In genomic region chr1:38046333-38046883, GRCh38 we compare ENCODE assay signal across 10 cellular contexts. TPM values are rescaled to one million over a fixed set of nuclear protein-coding genes. Genes with fewer than 3 reads are reported as not detected.
A peak's percentile ranks its signal among the peaks of the same experiment; 100 is the strongest.
DNase-seq lines count a peak whose midpoint lies in the region; ATAC-seq and TF ChIP-seq lines count a peak whose summit lies in the region.
"Had no signal": no experiment of that assay in that cellular context is flagged by ENCODE, and none has a peak within 500 bp of the region (broad histone marks: within the 10 kb centered on the region; RNA-seq: fewer than 3 reads in every experiment).

POU3F1 (minus strand) TSS chr1:38046793; CDS start chr1:38046743, 50 bp downstream.

- TF ChIP-seq CTCF in H9 (conservative IDR thresholded peaks at IDR 0.05): no peak
- TF ChIP-seq CTCF in fibroblast of the aortic adventitia (IDR thresholded peaks at IDR 0.05; ENCODE audit: insufficient read depth, low read length): no peak
- peak in 1 of 5 experiments; percentile 15 for TF ChIP-seq CTCF in gastrocnemius medialis (IDR thresholded peaks at IDR 0.05 in 4 of 5, conservative IDR thresholded peaks at IDR 0.05 in 1 of 5)

- peak within 1 kb of the TSS; percentile 68 for H3K4me2 ChIP-seq in H9 (ENCODE audit: insufficient read depth, insufficient read length, low read length)

- H3K27ac ChIP-seq in H9 (ENCODE audit: insufficient read length, low read depth, low read length) (no peak within 1 kb of the TSS), gastrocnemius medialis (peak within 1 kb of the TSS; percentile 61 to 72 (median 64))

- peaks cover 16 to 24% (median 24%) of the 10 kb centered on the region in 3 experiments for H3K36me3 Mint-ChIP-seq in H9 (ENCODE audit: insufficient read depth in 1 of 3, low read depth in 3 of 3)
- no peaks in the 10 kb centered on the region for H3K36me3 Mint-ChIP-seq in T-helper 2 cell treated with Interferon-gamma antibody and Interleukin-4, amounts not matched to agents 5 μg/mL and 100 μg/mL, for 36 hours (ENCODE audit: low read depth)

- no peak within 1 kb of the TSS for H4K91ac ChIP-seq in H9 (ENCODE audit: insufficient read length, low read depth, low read length)

- peaks cover 57% of the 10 kb centered on the region for H3K27me3 Mint-ChIP-seq in H9 (ENCODE audit: low read depth)
- H3K27me3 Mint-ChIP-seq in T-helper 2 cell treated with Interferon-gamma antibody and Interleukin-4, amounts not matched to agents 5 μg/mL and 100 μg/mL, for 36 hours (ENCODE audit: low read depth): peaks cover 49% of the 10 kb centered on the region

- H3K23ac ChIP-seq in H9 (ENCODE audit: insufficient read length, low read depth, low read length): no peak within 1 kb of the TSS

- H3K79me1 ChIP-seq in H9 (ENCODE audit: insufficient read depth, low read depth, low read length, poor library complexity, severe bottlenecking): no peaks in the 10 kb centered on the region

- H3T11ph ChIP-seq in H9 (ENCODE audit: low read length): no peak within 1 kb of the TSS

- H2BK5ac ChIP-seq in H9 (ENCODE audit: insufficient read length, low read length): no peak within 1 kb of the TSS

- H2BK20ac ChIP-seq in H9 (ENCODE audit: low read depth, low read length, poor library complexity, severe bottlenecking): no peak within 1 kb of the TSS

- ATAC-seq in gastrocnemius medialis (peak; percentile 3 to 6), HG03565 (IDR thresholded peaks at IDR 0.05; ENCODE audit: unreplicated experiment) (no peak)

- H3K27ac Mint-ChIP-seq in H9: no peak within 1 kb of the TSS
- peak within 1 kb of the TSS; percentile 36 for H3K27ac Mint-ChIP-seq in T-helper 2 cell treated with Interferon-gamma antibody and Interleukin-4, amounts not matched to agents 5 μg/mL and 100 μg/mL, for 36 hours

- no CpG with 5 or more reads among the region's 92 CpGs for WGBS in H9 (ENCODE audit: extremely low coverage, insufficient read length, low lambda C conversion rate)

- TF ChIP-seq POLR2A in gastrocnemius medialis (IDR thresholded peaks at IDR 0.05): peak; percentile 27 to 51

- no peak within 1 kb of the TSS for H3K18ac ChIP-seq in H9 (ENCODE audit: insufficient read length, low read depth, low read length)

- H4K5ac ChIP-seq in H9 (ENCODE audit: insufficient read length, low read depth, low read length): no peak within 1 kb of the TSS

- no peak within 1 kb of the TSS for H3K4ac ChIP-seq in H9 (ENCODE audit: low read depth, low read length)

- H3K9ac ChIP-seq in H9 (ENCODE audit: extremely low read depth, insufficient read length, low read length): no peak within 1 kb of the TSS

- H3K4me1 ChIP-seq in H9 (ENCODE audit: insufficient read depth, low read length) (peaks cover under 1% of the 10 kb centered on the region; the same call in 1 of the 2 replicates), gastrocnemius medialis (peaks cover 17 to 24% of the 10 kb centered on the region in 2 donors)

- no peak within 1 kb of the TSS for H2AFZ ChIP-seq in H9 (ENCODE audit: low read length)

- H3K4me3 ChIP-seq in fibroblast of the aortic adventitia (ENCODE audit: low read depth, low read length) (peak within 1 kb of the TSS; percentile 66), gastrocnemius medialis (peak within 1 kb of the TSS; percentile 68 to 88 (median 80))

- peaks cover 0 to 2% of the 10 kb centered on the region in 2 experiments; a peak in 1 of 5 replicates for H3K9me3 Mint-ChIP-seq in H9
- H3K9me3 Mint-ChIP-seq in T-helper 2 cell treated with Interferon-gamma antibody and Interleukin-4, amounts not matched to agents 5 μg/mL and 100 μg/mL, for 36 hours: no peaks in the 10 kb centered on the region

- H2AK5ac ChIP-seq in H9 (ENCODE audit: insufficient read length, low read length): no peak within 1 kb of the TSS

- H3K27me3 ChIP-seq in H9 (ENCODE audit: insufficient read depth, low read length) (peaks cover 10% of the 10 kb centered on the region; the same call in 1 of the 2 replicates), gastrocnemius medialis (peaks cover 40 to 45% (median 42%) of the 10 kb centered on the region in 3 donors)

- DNase-seq in COLO668 (lab: John Stamatoyannopoulos, UW; ENCODE audit: unreplicated experiment) (peak; percentile 80), H9 (no peak), fibroblast of the aortic adventitia (ENCODE audit: low read depth) (no peak), gastrocnemius medialis (no peak), NCI-H1105 (lab: John Stamatoyannopoulos, UW) (no peak), NCI-H446 treated with DMSO at 0.1 percent for 48 hours (lab: John Stamatoyannopoulos, UW) (no peak)
- no peak for DNase-seq in T-helper 2 cell treated with Interferon-gamma antibody and Interleukin-4, amounts not matched to agents 5 μg/mL and 100 μg/mL, for 36 hours (ENCODE audit: low spot score)

- no peak within 1 kb of the TSS; the same call in 1 of the 2 replicates for H3K14ac ChIP-seq in H9 (ENCODE audit: insufficient read depth, low read length)

- H3K36me3 ChIP-seq in gastrocnemius medialis: no peaks in the 10 kb centered on the region

- H3K23me2 ChIP-seq in H9 (ENCODE audit: insufficient read length, low read depth, low read length, poor library complexity, severe bottlenecking): peaks cover 22% of the 10 kb centered on the region

- no peak within 1 kb of the TSS for H2BK12ac ChIP-seq in H9 (ENCODE audit: insufficient read length, low read depth, low read length)

- H3K9me3 ChIP-seq in H9 (ENCODE audit: control insufficient read depth, low read depth, low read length) (no peaks in the 10 kb centered on the region), gastrocnemius medialis (no peaks in the 10 kb centered on the region)

- H4K20me1 ChIP-seq in H9 (ENCODE audit: control insufficient read depth, insufficient read depth, insufficient read length): no peaks in the 10 kb centered on the region

- no peaks in the 10 kb centered on the region; the same call in 1 of the 2 replicates for H3K79me2 ChIP-seq in H9 (ENCODE audit: insufficient read depth, low read length)

- intact Hi-C loops in gastrocnemius medialis (cut with DNase I; ENCODE audit: low total_unique reads): loop anchor here (2.0 kb wide), 1 partner anchor 56 kb away; the partner anchor contains the start of gene SF3A3

- H2BK15ac ChIP-seq in H9 (ENCODE audit: low read depth, low read length): no peak within 1 kb of the TSS

- no peak within 1 kb of the TSS for H3K56ac ChIP-seq in H9 (ENCODE audit: insufficient read length, low read depth, low read length)

- H4K8ac ChIP-seq in H9 (replicated peaks; ENCODE audit: insufficient read length, low read depth, low read length): no peak within 1 kb of the TSS

- no peak within 1 kb of the TSS for H2BK120ac ChIP-seq in H9 (ENCODE audit: low read depth, low read length, poor library complexity, severe bottlenecking)

- H3K4me3 Mint-ChIP-seq in H9: peak within 1 kb of the TSS; percentile 73 to 88
- H3K4me3 Mint-ChIP-seq in T-helper 2 cell treated with Interferon-gamma antibody and Interleukin-4, amounts not matched to agents 5 μg/mL and 100 μg/mL, for 36 hours: peak within 1 kb of the TSS; percentile 67

- in situ Hi-C loops in gastrocnemius medialis (cut with MboI; ENCODE audit: low sequenced_read_pairs in 4 of 4): no loop called here

- H3K4me1 Mint-ChIP-seq in H9: peaks cover 42 to 53% of the 10 kb centered on the region in 2 experiments
- H3K4me1 Mint-ChIP-seq in T-helper 2 cell treated with Interferon-gamma antibody and Interleukin-4, amounts not matched to agents 5 μg/mL and 100 μg/mL, for 36 hours (ENCODE audit: low read depth): peaks cover 4% of the 10 kb centered on the region

RNA-seq across cellular contexts. Expression of gene POU3F1, which starts in this region (rescaled TPM):
- 5.8 and 7.0 TPM in 2 replicates for total RNA-seq in H9 (2021)
- total RNA-seq in fibroblast of the aortic adventitia (ENCODE audit: low replicate concordance): not detected in 2 replicates
- total RNA-seq in gastrocnemius medialis: 1 to 10 TPM in 1 of 4 donors, under 1 TPM in 3; 0.13 to 2.3 (median 0.69) TPM
- total RNA-seq: LHCN-M2, pulmonary artery endothelial cell had no signal
